4 cellular contexts compared by ENCODE assay signal in the genomic region with DNA sequence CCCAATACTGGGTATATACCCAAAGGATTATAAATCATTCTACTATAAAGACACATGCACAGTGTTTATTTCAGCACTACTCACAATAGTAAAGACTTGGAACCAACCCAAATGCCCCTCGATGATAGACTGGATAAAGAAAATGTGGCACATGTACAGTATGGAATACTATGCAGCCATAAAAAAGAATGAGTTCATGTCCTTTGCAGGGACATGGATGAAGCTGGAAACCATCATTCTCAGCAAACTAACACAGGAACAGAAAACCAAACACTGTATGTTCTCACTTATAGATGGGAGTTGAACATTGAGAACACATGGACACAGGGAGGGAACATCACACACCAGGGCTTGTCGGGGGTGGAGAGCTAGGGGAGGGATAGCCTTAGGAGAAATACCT. TPM values are rescaled to one million over a fixed set of nuclear protein-coding genes. Genes with fewer than 3 reads are reported as not detected.
"Had no signal": no experiment of that assay in that cellular context is flagged by ENCODE, and none has a peak within 500 bp of the region (broad histone marks: within the 10 kb centered on the region; RNA-seq: fewer than 3 reads in every experiment).

No MANE protein-coding gene starts in this region.

RNA-seq across cellular contexts. Expression of a gene that starts 11.0 kb away (rescaled TPM):
- total RNA-seq: LHCN-M2, M059J, MCF 10A, NCI-H460 had no signal

RNA-seq across cellular contexts. Expression of a gene that starts 27.2 kb away (rescaled TPM):
- total RNA-seq: LHCN-M2, M059J, MCF 10A, NCI-H460 had no signal

RNA-seq across cellular contexts. Expression of a gene that starts 53.7 kb away (rescaled TPM):
- total RNA-seq: LHCN-M2, M059J, MCF 10A, NCI-H460 had no signal
